ENCODE assay signal across 8 cellular contexts in the genomic region with DNA sequence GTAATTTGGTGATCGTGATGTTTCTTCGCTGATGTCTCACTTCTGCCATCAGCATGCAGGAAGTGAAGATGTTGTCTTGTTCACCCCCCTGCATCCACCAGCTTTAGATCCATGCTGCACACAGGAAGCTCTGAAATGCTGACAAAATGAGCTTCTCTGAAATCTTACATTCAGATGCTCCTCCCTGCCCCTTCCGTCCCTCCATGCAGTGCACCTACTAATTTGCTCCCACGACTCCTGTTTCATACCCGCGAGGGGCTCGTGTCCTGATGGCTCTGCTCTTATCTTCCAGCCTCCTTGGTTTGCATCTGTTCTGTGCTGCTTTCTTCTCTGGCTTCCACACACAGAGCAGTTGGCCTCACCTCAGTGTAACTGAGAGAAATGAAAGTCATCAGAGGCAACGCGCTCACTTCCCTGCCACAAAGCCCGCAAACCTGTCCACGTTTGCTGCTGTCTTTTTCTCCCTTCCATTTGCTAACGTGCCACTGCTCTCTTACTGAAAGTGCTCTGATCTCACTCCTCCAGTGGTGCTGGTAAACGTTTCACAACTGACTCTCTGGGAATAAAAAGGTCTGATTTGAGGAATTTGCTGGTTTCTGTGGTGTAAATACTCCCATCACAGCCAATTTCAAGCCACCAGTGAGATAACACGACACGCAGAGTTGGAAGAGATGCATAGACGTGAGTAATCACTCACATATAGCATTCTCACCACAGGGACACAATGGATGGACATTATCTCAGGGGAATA. TPM values are rescaled to one million over a fixed set of nuclear protein-coding genes. Genes with fewer than 3 reads are reported as not detected.
DNase-seq lines count a peak whose midpoint lies in the region; ATAC-seq and TF ChIP-seq lines count a peak whose summit lies in the region.

No MANE protein-coding gene starts in this region.

- H3K27me3 Mint-ChIP-seq in H9 (ENCODE audit: low read depth), result peaks cover 5% of the 10 kb centered on the region

- no peak overlapping the region for H2BK15ac ChIP-seq in H9 (ENCODE audit: low read depth, low read length)

- H3K79me2 ChIP-seq in H9 (ENCODE audit: insufficient read depth, low read length), result no peaks in the 10 kb centered on the region

- no peaks in the 10 kb centered on the region for H3K9me3 ChIP-seq in H9 (ENCODE audit: control insufficient read depth, low read depth, low read length)

- no peak overlapping the region for H4K8ac ChIP-seq in H9 (replicated peaks; ENCODE audit: insufficient read length, low read depth, low read length)

- no peak overlapping the region for H3K27ac ChIP-seq in H9 (ENCODE audit: insufficient read length, low read depth, low read length)
- peak overlapping the region in 47 of 59 donors; percentile 0 to 93 (median 57) for H3K27ac ChIP-seq in dorsolateral prefrontal cortex

- DNase-seq in H9, result no peak
- peak; percentile 49 for DNase-seq in activated CD4-positive, CD25-positive, alpha-beta regulatory T cell treated with anti-CD3 and anti-CD28 coated beads, Interleukin-2, amount 50 U/mL, for 72 hours
- peak in 2 of 10 donors; percentile 28 to 29 for DNase-seq in dorsolateral prefrontal cortex
- peak; percentile 69 for DNase-seq in stimulated activated CD4-positive, alpha-beta T cell treated with anti-CD3 and anti-CD28 coated beads, Interleukin-1b, Interleukin-23, amount 100 ng/mL, for 48 hours
- DNase-seq in NCI-H526 treated with DMSO at 0.1 percent for 48 hours (lab: John Stamatoyannopoulos, UW), result no peak
- DNase-seq in RKO (ENCODE audit: low spot score), result no peak
- no peak for DNase-seq in DMS153 treated with DMSO at 0.1 percent for 48 hours (lab: John Stamatoyannopoulos, UW; ENCODE audit: unreplicated experiment)

- H4K91ac ChIP-seq in H9 (ENCODE audit: insufficient read length, low read depth, low read length), result no peak overlapping the region

- no peaks in the 10 kb centered on the region for H3K23me2 ChIP-seq in H9 (ENCODE audit: insufficient read length, low read depth, low read length, poor library complexity, severe bottlenecking)

- no peak overlapping the region for H2AK5ac ChIP-seq in H9 (ENCODE audit: insufficient read length, low read length)

- peak overlapping the region in 28 of 59 donors; percentile 1 to 40 (median 20) for H3K4me3 ChIP-seq in dorsolateral prefrontal cortex

- H4K20me1 ChIP-seq in H9 (ENCODE audit: control insufficient read depth, insufficient read depth, insufficient read length), result peaks cover 2% of the 10 kb centered on the region

- H3K4me2 ChIP-seq in H9 (ENCODE audit: insufficient read depth, insufficient read length, low read length), result no peak overlapping the region

- H3K9me3 Mint-ChIP-seq in H9, result peaks cover 0 to 2% of the 10 kb centered on the region in 2 experiments; a peak in 2 of 5 replicates

- no peak overlapping the region for H3K4ac ChIP-seq in H9 (ENCODE audit: low read depth, low read length)

- H2BK120ac ChIP-seq in H9 (ENCODE audit: low read depth, low read length, poor library complexity, severe bottlenecking), result no peak overlapping the region

- no peak overlapping the region for H3K14ac ChIP-seq in H9 (ENCODE audit: insufficient read depth, low read length)

- ATAC-seq in HG02970 (IDR thresholded peaks at IDR 0.05; ENCODE audit: low FRiP score, unreplicated experiment), result no peak

- H3K79me1 ChIP-seq in H9 (ENCODE audit: insufficient read depth, low read depth, low read length, poor library complexity, severe bottlenecking), result no peaks in the 10 kb centered on the region

- no peak overlapping the region; a peak in 1 of 5 replicates for H3K4me3 Mint-ChIP-seq in H9

- WGBS in H9 (ENCODE audit: extremely low coverage, insufficient read length, low lambda C conversion rate), result no CpG with 5 or more reads among the region's 16 CpGs

- H2BK12ac ChIP-seq in H9 (ENCODE audit: insufficient read length, low read depth, low read length), result no peak overlapping the region

- no peak overlapping the region for H4K5ac ChIP-seq in H9 (ENCODE audit: insufficient read length, low read depth, low read length)

- H3K27me3 ChIP-seq in H9 (ENCODE audit: insufficient read depth, low read length), result no peaks in the 10 kb centered on the region
- no peaks in the 10 kb centered on the region for H3K27me3 ChIP-seq in dorsolateral prefrontal cortex

- H3T11ph ChIP-seq in H9 (ENCODE audit: low read length), result no peak overlapping the region

- H3K4me1 ChIP-seq in H9 (ENCODE audit: insufficient read depth, low read length), result peaks cover 2% of the 10 kb centered on the region; the same call in 1 of the 2 replicates

- H3K36me3 Mint-ChIP-seq in H9 (ENCODE audit: insufficient read depth in 1 of 3, low read depth in 3 of 3), result no peaks in the 10 kb centered on the region

- peak overlapping the region in 2 of 3 experiments; percentile 1 to 39; a peak in 2 of 7 replicates for H3K27ac Mint-ChIP-seq in H9

- H3K23ac ChIP-seq in H9 (ENCODE audit: insufficient read length, low read depth, low read length), result no peak overlapping the region

- TF ChIP-seq CTCF in H9 (conservative IDR thresholded peaks at IDR 0.05) (no peak), dorsolateral prefrontal cortex (IDR thresholded peaks at IDR 0.05 in 54 of 56, conservative IDR thresholded peaks at IDR 0.05 in 2 of 56; ENCODE audit: low read depth in 1 of 56, partially characterized antibody in 56 of 56) (no peak)

- H2BK5ac ChIP-seq in H9 (ENCODE audit: insufficient read length, low read length), result no peak overlapping the region

- H3K18ac ChIP-seq in H9 (ENCODE audit: insufficient read length, low read depth, low read length), result no peak overlapping the region

- H3K4me1 Mint-ChIP-seq in H9, result peaks cover 35 to 46% of the 10 kb centered on the region in 2 experiments

- no peak overlapping the region for H3K56ac ChIP-seq in H9 (ENCODE audit: insufficient read length, low read depth, low read length)

- intact Hi-C loops in dorsolateral prefrontal cortex (cut with DNase I), result no loop called here

- H3K9ac ChIP-seq in H9 (ENCODE audit: extremely low read depth, insufficient read length, low read length), result no peak overlapping the region

- no peak overlapping the region for H2BK20ac ChIP-seq in H9 (ENCODE audit: low read depth, low read length, poor library complexity, severe bottlenecking)

- no peak overlapping the region for H2AFZ ChIP-seq in H9 (ENCODE audit: low read length)

RNA-seq across cellular contexts. Expression of a gene that starts 41.0 kb away (rescaled TPM):
- total RNA-seq in H9 (2021) (3.3 and 3.5 TPM in 2 replicates), dorsolateral prefrontal cortex (10 to 100 TPM; 42.8 to 86.5 (median 65.9) TPM)

Comparison
In these comparisons a context has a peak if more than half of its experiments do, and no peak if none do; other contexts are left out.
1. DNase-seq: peak in activated CD4-positive, CD25-positive, alpha-beta regulatory T cell treated with anti-CD3 and anti-CD28 coated beads, Interleukin-2, amount 50 U/mL, for 72 hours (single experiment) and stimulated activated CD4-positive, alpha-beta T cell treated with anti-CD3 and anti-CD28 coated beads, Interleukin-1b, Interleukin-23, amount 100 ng/mL, for 48 hours (single experiment); none in H9 (single experiment), NCI-H526 treated with DMSO at 0.1 percent for 48 hours (single experiment), RKO (single experiment) and DMS153 treated with DMSO at 0.1 percent for 48 hours (single experiment).